In the genomic region with DNA sequence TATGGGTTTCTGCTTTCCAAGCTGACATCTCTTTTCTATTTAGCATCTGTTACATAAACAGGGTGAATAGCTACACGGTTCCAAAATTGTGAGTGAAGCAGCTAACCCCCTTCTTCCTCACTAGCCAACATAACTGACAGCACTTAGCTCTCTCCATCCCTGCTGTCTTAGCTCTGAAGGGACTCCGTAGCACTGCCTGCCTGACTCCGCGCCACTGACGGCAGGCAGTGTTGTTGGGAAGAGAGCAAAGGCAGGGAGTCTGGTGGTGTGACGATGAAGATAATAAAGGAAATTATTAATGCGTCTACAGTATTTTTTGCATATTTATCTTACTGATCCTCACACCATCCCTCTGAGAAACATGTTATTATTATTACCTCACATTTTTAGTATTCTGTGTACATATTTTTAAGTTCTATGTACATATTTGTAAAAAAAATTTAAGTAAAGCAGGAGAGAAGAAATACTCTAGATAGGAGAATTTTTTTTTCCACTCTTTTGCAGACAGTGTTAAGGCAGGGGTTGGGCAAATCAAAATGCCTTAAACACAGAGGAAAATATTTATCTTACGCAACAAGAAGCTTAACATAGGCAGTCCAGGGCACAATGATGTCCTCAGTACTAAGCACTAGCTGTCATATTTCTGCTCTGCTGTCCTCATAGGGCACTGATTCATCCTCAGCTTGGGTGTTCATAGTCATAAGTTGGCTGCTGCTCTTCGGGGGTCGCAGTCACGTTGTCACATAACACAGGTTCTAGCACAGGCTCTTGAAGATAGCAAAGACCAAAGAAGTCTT, we compare ENCODE assay signal across 15 cellular contexts.
DNase-seq lines count a peak whose midpoint lies in the region; ATAC-seq and TF ChIP-seq lines count a peak whose summit lies in the region.
"Had no signal": no experiment of that assay in that cellular context is flagged by ENCODE, and none has a peak within 500 bp of the region (broad histone marks: within the 10 kb centered on the region; RNA-seq: fewer than 3 reads in every experiment).

No MANE protein-coding gene starts in this region.

- ATAC-seq in Right ventricle myocardium superior (ENCODE audit: poor library complexity) (peak; percentile 41), right cardiac atrium (peak; percentile 26 to 72), GM21528 (IDR thresholded peaks at IDR 0.05; ENCODE audit: low FRiP score, unreplicated experiment) (no peak), HG03460 (IDR thresholded peaks at IDR 0.05; ENCODE audit: unreplicated experiment) (no peak)
- ATAC-seq: A549 had no signal

- H3K36me3 ChIP-seq in right atrium auricular region (no peaks in the 10 kb centered on the region), stomach smooth muscle (ENCODE audit: control insufficient read depth in 2 of 2, insufficient read depth in 2 of 2, low read length in 2 of 2) (no peaks in the 10 kb centered on the region)
- H3K36me3 ChIP-seq: heart right ventricle, spleen had no signal

- TF ChIP-seq CTCF in right atrium auricular region (IDR thresholded peaks at IDR 0.05) (no peak), choroid plexus epithelial cell (conservative IDR thresholded peaks at IDR 0.05; ENCODE audit: low read depth, low read length) (no peak)

- H3K4me1 ChIP-seq in right atrium auricular region (peaks cover 0 to 2% of the 10 kb centered on the region in 2 donors), right cardiac atrium (ENCODE audit: control insufficient read depth, insufficient read depth, low read length) (no peaks in the 10 kb centered on the region), stomach smooth muscle (ENCODE audit: control insufficient read depth, insufficient read depth, low read length) (peaks cover 7% of the 10 kb centered on the region)
- H3K4me1 ChIP-seq: heart right ventricle, spleen had no signal

- DNase-seq in Right ventricle myocardium superior (no peak), right atrium auricular region (ENCODE audit: low spot score) (no peak), choroid plexus epithelial cell (ENCODE audit: low read depth) (peak; percentile 79), right cardiac atrium (peak in 2 of 3 donors; percentile 41 to 54), HuH-7.5 (ENCODE audit: low spot score) (no peak)
- DNase-seq: Caco-2, endodermal cell, heart right ventricle, kidney glomerular epithelial cell, NCI-H1105 treated with DMSO at 0.1 percent for 48 hours, spleen had no signal

- H3K27ac ChIP-seq in right atrium auricular region: peak overlapping the region in 1 of 2 donors; percentile 26
- no peak overlapping the region for H3K27ac ChIP-seq in right cardiac atrium (ENCODE audit: low read length)
- H3K27ac ChIP-seq in stomach smooth muscle (ENCODE audit: low read length): peak overlapping the region; percentile 32
- H3K27ac ChIP-seq: A549, heart right ventricle, spleen had no signal

- no peak overlapping the region for H3K4me3 ChIP-seq in right atrium auricular region
- peak overlapping the region; percentile 17 for H3K4me3 ChIP-seq in choroid plexus epithelial cell (ENCODE audit: low read depth, low read length)
- H3K4me3 ChIP-seq in right cardiac atrium (ENCODE audit: low read length): no peak overlapping the region
- H3K4me3 ChIP-seq in stomach smooth muscle (ENCODE audit: low read length in 2 of 2): peak overlapping the region; percentile 36 to 54
- H3K4me3 ChIP-seq: A549, heart right ventricle, spleen had no signal

- intact Hi-C loops in Right ventricle myocardium superior (cut with DNase I): loop anchor here (5.0 kb wide), 1 partner anchor 1084 kb away; no protein-coding TSS in a partner anchor
- intact Hi-C loops in right cardiac atrium (cut with DNase I): loop anchor here in 2 of 4 donors (5.0 to 10.0 kb wide), 2 partner anchors 1084 to 1086 kb away; no protein-coding TSS in a partner anchor

- H3K9me3 ChIP-seq in right atrium auricular region (no peaks in the 10 kb centered on the region), right cardiac atrium (ENCODE audit: control insufficient read depth, low read length) (no peaks in the 10 kb centered on the region), stomach smooth muscle (ENCODE audit: control insufficient read depth in 2 of 2, low read length in 2 of 2) (no peaks in the 10 kb centered on the region)
- H3K9me3 ChIP-seq: A549, Caco-2, heart right ventricle, spleen had no signal

- 37% methylated on average over 11 of the region's 11 CpGs for WGBS in right cardiac atrium

- H3K9ac ChIP-seq in stomach smooth muscle (ENCODE audit: low read length in 2 of 2): peak overlapping the region; percentile 33 to 48

- H3K27me3 ChIP-seq in right atrium auricular region: no peaks in the 10 kb centered on the region
- no peaks in the 10 kb centered on the region for H3K27me3 ChIP-seq in right cardiac atrium (ENCODE audit: control insufficient read depth, insufficient read depth)
- no peaks in the 10 kb centered on the region for H3K27me3 ChIP-seq in stomach smooth muscle (ENCODE audit: control insufficient read depth in 1 of 2, insufficient read depth in 2 of 2, low read length in 2 of 2)

Comparison
In these comparisons a context has a peak if more than half of its experiments do, and no peak if none do; other contexts are left out.
1. DNase-seq: peak in choroid plexus epithelial cell (single experiment) and right cardiac atrium (2 of 3); none in Right ventricle myocardium superior (single experiment), right atrium auricular region (single experiment) and HuH-7.5 (single experiment).
2. ATAC-seq: peak in Right ventricle myocardium superior (single experiment) and right cardiac atrium (2 of 2); none in GM21528 (single experiment) and HG03460 (single experiment).
3. H3K4me3 ChIP-seq: peak in choroid plexus epithelial cell (single experiment) and stomach smooth muscle (2 of 2); none in right atrium auricular region (0 of 2) and right cardiac atrium (single experiment).